ENCODE assay signal across 9 cellular contexts in genomic region chr5:132257131-132258101, GRCh38. TPM values are rescaled to one million over a fixed set of nuclear protein-coding genes. Genes with fewer than 3 reads are reported as not detected.
A peak's percentile ranks its signal among the peaks of the same experiment; 100 is the strongest.
DNase-seq lines count a peak whose midpoint lies in the region; ATAC-seq, FAIRE-seq and TF ChIP-seq lines count a peak whose summit lies in the region.
"Had no signal": no experiment of that assay in that cellular context is flagged by ENCODE, and none has a peak within 500 bp of the region (broad histone marks: within the 10 kb centered on the region; RNA-seq: fewer than 3 reads in every experiment).

A gene with protein sequence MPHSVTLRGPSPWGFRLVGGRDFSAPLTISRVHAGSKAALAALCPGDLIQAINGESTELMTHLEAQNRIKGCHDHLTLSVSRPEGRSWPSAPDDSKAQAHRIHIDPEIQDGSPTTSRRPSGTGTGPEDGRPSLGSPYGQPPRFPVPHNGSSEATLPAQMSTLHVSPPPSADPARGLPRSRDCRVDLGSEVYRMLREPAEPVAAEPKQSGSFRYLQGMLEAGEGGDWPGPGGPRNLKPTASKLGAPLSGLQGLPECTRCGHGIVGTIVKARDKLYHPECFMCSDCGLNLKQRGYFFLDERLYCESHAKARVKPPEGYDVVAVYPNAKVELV (plus strand): TSS chr5:132257696. CDS start chr5:132257735, 39 bp downstream.

- H3K27me3 ChIP-seq in HepG2 (ENCODE audit: control insufficient read depth in 1 of 2, insufficient read depth in 2 of 2, low read length in 2 of 2) (peaks cover 12 to 34% of the 10 kb centered on the region in 2 experiments), thymus (ENCODE audit: control insufficient read depth, insufficient read depth) (peaks cover 2% of the 10 kb centered on the region)

- H3K4me1 ChIP-seq in HepG2 (ENCODE audit: insufficient read depth, low read length), result peaks cover 14% of the 10 kb centered on the region
- no peaks in the 10 kb centered on the region for H3K4me1 ChIP-seq in thymus (ENCODE audit: control insufficient read depth, insufficient read depth, low read length)

- peak; percentile 53 for ATAC-seq in HepG2
- ATAC-seq in GM18520 (IDR thresholded peaks at IDR 0.05; ENCODE audit: unreplicated experiment), result no peak

- H3K79me2 ChIP-seq in HepG2 (ENCODE audit: insufficient read depth, low read length), result no peaks in the 10 kb centered on the region

- 39% methylated on average over 12 of the region's 88 CpGs for WGBS in HepG2 (ENCODE audit: low lambda C conversion rate)
- WGBS in thymus, result 27% methylated on average over 88 of the region's 88 CpGs

- FAIRE-seq in HepG2 (lab: Jason Lieb, UNC), result no peak
- FAIRE-seq: A204.1 had no signal

- peak within 1 kb of the TSS; percentile 83 for H3K4me3 ChIP-seq in choroid plexus epithelial cell (ENCODE audit: low read depth, low read length)
- peak within 1 kb of the TSS; percentile 54 to 81 (median 58) for H3K4me3 ChIP-seq in HepG2 (replicated peaks in 1 of 3; ENCODE audit: insufficient read depth in 1 of 3, low read depth in 2 of 3, low read length in 3 of 3)
- peak within 1 kb of the TSS; percentile 40 for H3K4me3 ChIP-seq in thymus (ENCODE audit: low read length)

- no peaks in the 10 kb centered on the region for H4K20me1 ChIP-seq in HepG2 (ENCODE audit: insufficient read depth, low read length)

- DNase-seq in DMS79 treated with DMSO at 0.1 percent for 48 hours (lab: John Stamatoyannopoulos, UW), result peak; percentile 2
- no peak for DNase-seq in DMS79 (lab: John Stamatoyannopoulos, UW)
- DNase-seq in choroid plexus epithelial cell (ENCODE audit: low read depth), result peak; percentile 35
- DNase-seq in HepG2 (ENCODE audit: low spot score), result no peak
- no peak for DNase-seq in NCI-H128 (lab: John Stamatoyannopoulos, UW; ENCODE audit: unreplicated experiment)
- DNase-seq in NCI-H1048 (lab: John Stamatoyannopoulos, UW), result no peak

- TF ChIP-seq EP300 in HepG2 (IDR thresholded peaks at IDR 0.05; ENCODE audit: low read depth in 2 of 2, low read length in 2 of 2), result no peak
- TF ChIP-seq EP300 in HepG2 (CRISPR knock-in tag; IDR thresholded peaks at IDR 0.05; ENCODE audit: borderline replicate concordance), result no peak

- TF ChIP-seq POLR2A in HepG2 (IDR thresholded peaks at IDR 0.05; ENCODE audit: insufficient read depth in 1 of 2, low read depth in 2 of 2, low read length in 2 of 2), result no peak

- peak within 1 kb of the TSS; percentile 86 for H3K4me2 ChIP-seq in HepG2 (ENCODE audit: low read depth, low read length)

- POLR2A ChIA-PET in HepG2 (lab: Yijun Ruan, JAX), result no interaction called here

- H3K9me3 ChIP-seq in HepG2 (ENCODE audit: low read length) (no peaks in the 10 kb centered on the region), thymus (ENCODE audit: control insufficient read depth) (no peaks in the 10 kb centered on the region)

- no peak for TF ChIP-seq CTCF in choroid plexus epithelial cell (conservative IDR thresholded peaks at IDR 0.05; ENCODE audit: low read depth, low read length)
- TF ChIP-seq CTCF in HepG2 (CRISPR knock-in tag; IDR thresholded peaks at IDR 0.05), result no peak

- BruUV-seq in HepG2 (replicated peaks; lab: Mats Ljungman, UMichigan), result no TSS peak

- intact Hi-C loops in HepG2 (cut with micrococcal nuclease; ENCODE audit: unreplicated experiment), result no loop called here

- H2AFZ ChIP-seq in HepG2 (ENCODE audit: low read length), result peak within 1 kb of the TSS; percentile 4

- CTCF ChIA-PET in HepG2 (lab: Yijun Ruan, JAX; ENCODE audit: low intra/inter-chr PET ratio, low total read pairs), result no interaction called here

- peak within 1 kb of the TSS; percentile 38 for H3K9ac ChIP-seq in HepG2 (ENCODE audit: insufficient read depth, low read depth, low read length)

- no peak within 1 kb of the TSS for H3K27ac ChIP-seq in HepG2 (ENCODE audit: extremely low read length, insufficient read depth, low read length)
- peak within 1 kb of the TSS; percentile 80 for H3K27ac ChIP-seq in thymus (ENCODE audit: low read depth)

- in situ Hi-C loops in HepG2 (cut with HindIII; ENCODE audit: extremely low pct_ligation_motif_present, low pct_unique_long_range_greater_than_20kb), result no loop called here

- H3K36me3 ChIP-seq in HepG2 (replicated peaks in 1 of 2; ENCODE audit: control insufficient read depth in 1 of 2, insufficient read depth in 2 of 2, low read length in 2 of 2) (no peaks in the 10 kb centered on the region), thymus (ENCODE audit: control insufficient read depth, insufficient read depth) (no peaks in the 10 kb centered on the region)

- TF ChIP-seq RAD21 in HepG2 (CRISPR knock-in tag; IDR thresholded peaks at IDR 0.05), result no peak

TF ChIP-seq in HepG2, 621 proteins besides CTCF, POLR2A, EP300 and RAD21 (continues in another document):
- 0 out of 2 replicates have a peak, but pooled peaks have one; percentile 48 for TF ChIP-seq TMF1 (CRISPR knock-in tag; IDR thresholded peaks at IDR 0.05; ENCODE audit: low read depth)
- TF ChIP-seq ATF5 (CRISPR knock-in tag; IDR thresholded peaks at IDR 0.05; ENCODE audit: low read depth), result no peak
- peak; percentile 23; the same call in 1 of the 2 replicates for TF ChIP-seq TAF1 (CRISPR knock-in tag; IDR thresholded peaks at IDR 0.05)
- TF ChIP-seq, protein P1, sequence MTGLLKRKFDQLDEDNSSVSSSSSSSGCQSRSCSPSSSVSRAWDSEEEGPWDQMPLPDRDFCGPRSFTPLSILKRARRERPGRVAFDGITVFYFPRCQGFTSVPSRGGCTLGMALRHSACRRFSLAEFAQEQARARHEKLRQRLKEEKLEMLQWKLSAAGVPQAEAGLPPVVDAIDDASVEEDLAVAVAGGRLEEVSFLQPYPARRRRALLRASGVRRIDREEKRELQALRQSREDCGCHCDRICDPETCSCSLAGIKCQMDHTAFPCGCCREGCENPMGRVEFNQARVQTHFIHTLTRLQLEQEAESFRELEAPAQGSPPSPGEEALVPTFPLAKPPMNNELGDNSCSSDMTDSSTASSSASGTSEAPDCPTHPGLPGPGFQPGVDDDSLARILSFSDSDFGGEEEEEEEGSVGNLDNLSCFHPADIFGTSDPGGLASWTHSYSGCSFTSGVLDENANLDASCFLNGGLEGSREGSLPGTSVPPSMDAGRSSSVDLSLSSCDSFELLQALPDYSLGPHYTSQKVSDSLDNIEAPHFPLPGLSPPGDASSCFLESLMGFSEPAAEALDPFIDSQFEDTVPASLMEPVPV (CRISPR knock-in tag; IDR thresholded peaks at IDR 0.05), result peak; percentile 52; the same call in 1 of the 2 replicates
- TF ChIP-seq SALL1 (CRISPR knock-in tag; IDR thresholded peaks at IDR 0.05), result peak; percentile 11; the same call in 1 of the 2 replicates
- TF ChIP-seq ZFY (CRISPR knock-in tag; IDR thresholded peaks at IDR 0.05), result peak; percentile 47
- TF ChIP-seq ZFP37 (CRISPR knock-in tag; IDR thresholded peaks at IDR 0.05; ENCODE audit: borderline replicate concordance), result no peak
- TF ChIP-seq PAWR (CRISPR knock-in tag; IDR thresholded peaks at IDR 0.05; ENCODE audit: borderline replicate concordance), result no peak
- 0 out of 2 replicates have a peak, but pooled peaks have one; percentile 18 for TF ChIP-seq NFKB2 (CRISPR knock-in tag; IDR thresholded peaks at IDR 0.05; ENCODE audit: borderline replicate concordance)
- TF ChIP-seq TCF7 (IDR thresholded peaks at IDR 0.05; ENCODE audit: low read depth), result 0 out of 2 replicates have a peak, but pooled peaks have one; percentile 35
- TF ChIP-seq YEATS4 (CRISPR knock-in tag; IDR thresholded peaks at IDR 0.05; ENCODE audit: borderline replicate concordance), result 0 out of 2 replicates have a peak, but pooled peaks have one; percentile 25
- TF ChIP-seq HNRNPLL (IDR thresholded peaks at IDR 0.05; ENCODE audit: low read depth, low read length, poor library complexity, severe bottlenecking), result peak; percentile 18
- TF ChIP-seq GABPB1 (CRISPR knock-in tag; IDR thresholded peaks at IDR 0.05), result peak; percentile 14; the same call in 1 of the 2 replicates
- TF ChIP-seq DR1 (CRISPR knock-in tag; IDR thresholded peaks at IDR 0.05), result no peak

RNA-seq across cellular contexts. Expression of the gene that starts here (rescaled TPM):
- 0.80 and 1.1 TPM in 2 replicates for total RNA-seq in HepG2 (2016; rRNA removed; fragmentation: Illumina TruSeq; extraction: Trizol)
- total RNA-seq in HepG2 (2016; cell fraction: cytosol; rRNA removed; fragmentation: Illumina TruSeq; extraction: Trizol; ENCODE audit: low read depth), result 0.44 and 0.81 TPM in 2 replicates
- total RNA-seq in HepG2 (2016; cell fraction: insoluble cytoplasmic fraction; rRNA removed; fragmentation: Illumina TruSeq; extraction: Trizol), result 1.1 and 1.2 TPM in 2 replicates
- 0.76 and 0.93 TPM in 2 replicates for total RNA-seq in HepG2 (2016; cell fraction: membrane; rRNA removed; fragmentation: Illumina TruSeq; extraction: Trizol)
- total RNA-seq in HepG2 (2016; cell fraction: nucleus; rRNA removed; fragmentation: Illumina TruSeq; extraction: Trizol), result 0.38 and 0.56 TPM in 2 replicates
- polyA plus RNA-seq in HepG2 (2011; rRNA removed), result 2.3 and 2.5 TPM in 2 replicates
- polyA plus RNA-seq in HepG2 (2011; cell fraction: cytosol; rRNA removed), result 1.2 and 3.5 TPM in 2 replicates
- 5.9 and 8.0 TPM in 2 replicates for polyA plus RNA-seq in HepG2 (2011; cell fraction: nucleus; rRNA removed)
- 1.4 and 1.7 TPM in 2 replicates for polyA plus RNA-seq in HepG2 (2012)
- polyA plus RNA-seq in HepG2 (2016; cell fraction: cytosol; fragmentation: Illumina TruSeq; extraction: Trizol; ENCODE audit: low read depth), result 0.28 and 0.49 TPM in 2 replicates
- 2.1 and 2.4 TPM in 2 replicates for polyA plus RNA-seq in HepG2 (2016; cell fraction: insoluble cytoplasmic fraction; fragmentation: Illumina TruSeq; extraction: Trizol; ENCODE audit: low read depth)
- polyA plus RNA-seq in HepG2 (2016; cell fraction: membrane; fragmentation: Illumina TruSeq; extraction: Trizol; ENCODE audit: low read depth), result 0.43 and 0.85 TPM in 2 replicates
- polyA plus RNA-seq in HepG2 (2016; cell fraction: nucleus; fragmentation: Illumina TruSeq; extraction: Trizol; ENCODE audit: insufficient read depth, low read depth), result 0.97 and 2.5 TPM in 2 replicates
- 0.77 and 0.94 TPM in 2 replicates for polyA minus RNA-seq in HepG2 (2011; rRNA and poly(A)+ RNA removed; ENCODE audit: low replicate concordance)
- 1.1 and 1.3 TPM in 2 replicates for polyA minus RNA-seq in HepG2 (2011; cell fraction: cytosol; rRNA and poly(A)+ RNA removed)
- 0.87 and 1.4 TPM in 2 replicates for polyA minus RNA-seq in HepG2 (2011; cell fraction: nucleus; rRNA and poly(A)+ RNA removed)
- 38.4 TPM for polyA plus RNA-seq in thymus

Comparison
In these comparisons a context has a peak if more than half of its experiments do, and no peak if none do; other contexts are left out.
1. DNase-seq: peak in DMS79 treated with DMSO at 0.1 percent for 48 hours (single experiment) and choroid plexus epithelial cell (single experiment); none in DMS79 (single experiment), HepG2 (single experiment), NCI-H128 (single experiment) and NCI-H1048 (single experiment).
2. Peak in every context shown above with its lines, with median percentiles within 50 percentile points of each other: H3K4me3 ChIP-seq.